Comparison of ENCODE assay signal across 8 cellular contexts in the genomic region with DNA sequence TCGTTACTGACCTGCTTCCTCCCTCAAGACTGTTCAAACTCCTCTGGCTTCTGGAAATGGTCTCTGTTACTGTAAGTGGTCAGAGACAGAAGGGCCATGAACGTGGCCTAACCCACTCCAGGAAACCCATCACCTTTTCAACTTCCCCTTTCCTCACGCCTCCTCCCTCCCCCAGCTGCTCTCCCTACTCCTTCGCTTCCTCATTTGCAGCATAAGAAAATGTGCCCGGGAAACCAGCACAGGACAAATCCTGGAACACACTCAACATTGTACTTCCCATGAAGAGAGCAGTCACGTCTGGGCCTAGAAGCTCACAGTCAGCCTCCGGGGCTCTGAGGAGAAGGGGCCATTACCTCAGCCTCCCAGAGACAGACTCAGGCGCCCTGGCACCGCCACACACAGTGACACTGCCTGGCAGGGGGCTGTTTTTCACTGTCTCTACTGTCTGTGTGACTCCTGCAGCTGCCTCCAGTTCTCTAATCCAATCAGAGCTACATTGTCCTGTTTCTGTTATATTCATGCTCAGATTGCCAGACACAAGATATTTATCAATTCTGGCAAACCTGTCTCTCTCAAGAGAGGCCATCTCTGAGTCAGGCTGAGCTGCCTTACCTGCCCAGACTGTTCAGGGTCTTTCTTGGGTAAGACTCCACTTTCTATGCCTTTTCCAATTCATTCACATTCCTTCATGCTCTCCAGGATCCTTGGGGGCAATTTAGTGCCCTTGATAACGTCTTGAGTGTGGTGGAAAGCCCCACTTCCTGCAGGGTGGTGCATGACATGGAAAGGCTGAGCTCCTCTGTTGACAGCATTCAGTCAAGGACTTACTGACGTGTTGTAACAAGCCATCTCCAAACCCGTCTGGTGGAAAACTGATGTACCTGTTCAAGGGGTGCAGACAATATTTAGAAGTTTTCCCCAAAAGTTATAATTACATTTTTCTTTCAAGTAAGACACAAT.
A peak's percentile ranks its signal among the peaks of the same experiment; 100 is the strongest.
DNase-seq lines count a peak whose midpoint lies in the region; ATAC-seq and TF ChIP-seq lines count a peak whose summit lies in the region.

No MANE protein-coding gene starts in this region.

- intact Hi-C loops in left ventricle myocardium inferior (cut with micrococcal nuclease) (no loop called here), gastrocnemius medialis (cut with DNase I; ENCODE audit: low total_unique reads) (no loop called here)

- H3F3A ChIP-seq in SK-N-SH (replicated peaks; ENCODE audit: insufficient read depth) = no peaks in the 10 kb centered on the region

- H3K9me3 ChIP-seq in SK-N-SH (no peaks in the 10 kb centered on the region), left ventricle myocardium inferior (replicated peaks) (no peaks in the 10 kb centered on the region), gastrocnemius medialis (no peaks in the 10 kb centered on the region)

- H3K9me2 ChIP-seq in SK-N-SH = no peaks in the 10 kb centered on the region

- peaks cover 3 to 28% of the 10 kb centered on the region in 2 experiments; a peak in 3 of 4 replicates for H3K4me1 ChIP-seq in SK-N-SH (ENCODE audit: control insufficient read depth in 1 of 2, insufficient read depth in 2 of 2, low read depth in 1 of 2, low read length in 1 of 2)
- H3K4me1 ChIP-seq in left ventricle myocardium inferior = peaks cover 11% of the 10 kb centered on the region
- H3K4me1 ChIP-seq in gastrocnemius medialis = peaks cover 0 to 5% of the 10 kb centered on the region in 2 donors

- H3K27me3 ChIP-seq in SK-N-SH (ENCODE audit: insufficient read depth) = no peaks in the 10 kb centered on the region
- no peaks in the 10 kb centered on the region for H3K27me3 ChIP-seq in left ventricle myocardium inferior (ENCODE audit: low read depth)
- H3K27me3 ChIP-seq in gastrocnemius medialis = no peaks in the 10 kb centered on the region

- TF ChIP-seq RAD21 in SK-N-SH (IDR thresholded peaks at IDR 0.05; ENCODE audit: low read length) = peak; percentile 41

- POLR2A ChIA-PET in SK-N-SH (lab: Yijun Ruan, JAX) = interaction anchor here (0.9 to 1.5 kb wide), 6 partner anchors 21 to 244 kb away, joined by 3 to 9 read pairs (median 6); no protein-coding TSS in a partner anchor

- H3K9ac ChIP-seq in SK-N-SH = no peak overlapping the region

- 44% methylated on average over 12 of the region's 12 CpGs for WGBS in SK-N-SH (ENCODE audit: low lambda C conversion rate)

- DNase-seq in SK-N-SH (peak; percentile 83), left ventricle myocardium inferior (peak; percentile 38), gastrocnemius medialis (peak; percentile 19 to 50), hepatic stellate cell (ENCODE audit: low spot score) (no peak)
- DNase-seq in stimulated activated CD4-positive, alpha-beta T cell treated with anti-CD3 and anti-CD28 coated beads, Interleukin-12 subunit alpha, Interleukin-12 subunit beta, amount 100 ng/mL, for 4 hours = no peak

- H3K27ac ChIP-seq in SK-N-SH (ENCODE audit: low read depth in 2 of 2, low read length in 1 of 2) = peak overlapping the region; percentile 32 to 100; a peak in 3 of 4 replicates
- peak overlapping the region; percentile 41 for H3K27ac ChIP-seq in left ventricle myocardium inferior (replicated peaks)
- H3K27ac ChIP-seq in gastrocnemius medialis = no peak overlapping the region

- no peaks in the 10 kb centered on the region for H4K20me1 ChIP-seq in SK-N-SH (ENCODE audit: insufficient read depth)

- peak; percentile 39 for ATAC-seq in GM21786 (IDR thresholded peaks at IDR 0.05; ENCODE audit: unreplicated experiment)
- peak; percentile 24 to 51 for ATAC-seq in gastrocnemius medialis
- ATAC-seq in GM18511 (IDR thresholded peaks at IDR 0.05; ENCODE audit: unreplicated experiment) = no peak
- no peak for ATAC-seq in HG03571 (IDR thresholded peaks at IDR 0.05; ENCODE audit: unreplicated experiment)

- in situ Hi-C loops in gastrocnemius medialis (cut with MboI; ENCODE audit: low sequenced_read_pairs in 4 of 4) = no loop called here

- peak in 1 of 2 experiments; percentile 97; a peak in 2 of 4 replicates for TF ChIP-seq EP300 in SK-N-SH (IDR thresholded peaks at IDR 0.05; ENCODE audit: borderline replicate concordance in 1 of 2, low read depth in 1 of 2, low read length in 1 of 2)

- H3K79me2 ChIP-seq in SK-N-SH (ENCODE audit: insufficient read depth) = no peaks in the 10 kb centered on the region

- H2AFZ ChIP-seq in SK-N-SH (ENCODE audit: low read depth) = no peak overlapping the region

- H3K36me3 ChIP-seq in SK-N-SH (replicated peaks in 1 of 2; ENCODE audit: control insufficient read depth in 1 of 2, insufficient read depth in 2 of 2, low read length in 1 of 2) (no peaks in the 10 kb centered on the region), left ventricle myocardium inferior (no peaks in the 10 kb centered on the region), gastrocnemius medialis (no peaks in the 10 kb centered on the region)

- CTCF ChIA-PET in SK-N-SH (lab: Yijun Ruan, JAX) = interaction anchor here (0.7 to 2.3 kb wide), 10 partner anchors 10 to 725 kb away, joined by 3 to 16 read pairs (median 3); no protein-coding TSS in a partner anchor

- no peak for TF ChIP-seq POLR2A in gastrocnemius medialis (IDR thresholded peaks at IDR 0.05)

- H3K4me3 ChIP-seq in SK-N-SH (ENCODE audit: low read depth in 2 of 2, low read length in 1 of 2) (no peak overlapping the region), left ventricle myocardium inferior (no peak overlapping the region), gastrocnemius medialis (no peak overlapping the region)

- TF ChIP-seq CTCF in SK-N-SH (IDR thresholded peaks at IDR 0.05) (no peak), left ventricle myocardium inferior (IDR thresholded peaks at IDR 0.05; ENCODE audit: borderline replicate concordance) (no peak), gastrocnemius medialis (IDR thresholded peaks at IDR 0.05 in 4 of 5, conservative IDR thresholded peaks at IDR 0.05 in 1 of 5) (no peak)

- H3K4me2 ChIP-seq in SK-N-SH = no peak overlapping the region

TF ChIP-seq in SK-N-SH, 30 proteins besides CTCF, POLR2A, EP300 and RAD21 (continues in another document):
- no peak for TF ChIP-seq ELF1 (IDR thresholded peaks at IDR 0.05)
- TF ChIP-seq TEAD4 (IDR thresholded peaks at IDR 0.05; ENCODE audit: borderline replicate concordance, insufficient read depth) = no peak
- no peak for TF ChIP-seq EZH2phosphoT487 (IDR thresholded peaks at IDR 0.05; ENCODE audit: borderline replicate concordance, low read depth)
- TF ChIP-seq USF1 (IDR thresholded peaks at IDR 0.05; ENCODE audit: borderline replicate concordance, low read depth) = no peak
- peak; percentile 21; the same call in 1 of the 2 replicates for TF ChIP-seq MXI1 (IDR thresholded peaks at IDR 0.05; ENCODE audit: low read depth, low read length)
- TF ChIP-seq MEF2A (IDR thresholded peaks at IDR 0.05; ENCODE audit: borderline replicate concordance, low read depth) = no peak
- peak; percentile 31; the same call in 1 of the 2 replicates for TF ChIP-seq TCF12 (IDR thresholded peaks at IDR 0.05)
- TF ChIP-seq, protein P1, sequence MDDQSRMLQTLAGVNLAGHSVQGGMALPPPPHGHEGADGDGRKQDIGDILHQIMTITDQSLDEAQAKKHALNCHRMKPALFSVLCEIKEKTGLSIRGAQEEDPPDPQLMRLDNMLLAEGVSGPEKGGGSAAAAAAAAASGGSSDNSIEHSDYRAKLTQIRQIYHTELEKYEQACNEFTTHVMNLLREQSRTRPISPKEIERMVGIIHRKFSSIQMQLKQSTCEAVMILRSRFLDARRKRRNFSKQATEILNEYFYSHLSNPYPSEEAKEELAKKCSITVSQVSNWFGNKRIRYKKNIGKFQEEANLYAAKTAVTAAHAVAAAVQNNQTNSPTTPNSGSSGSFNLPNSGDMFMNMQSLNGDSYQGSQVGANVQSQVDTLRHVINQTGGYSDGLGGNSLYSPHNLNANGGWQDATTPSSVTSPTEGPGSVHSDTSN (IDR thresholded peaks at IDR 0.05) = no peak
- no peak for TF ChIP-seq NRF1 (IDR thresholded peaks at IDR 0.05; ENCODE audit: low read depth, low read length)
- no peak for TF ChIP-seq REST (IDR thresholded peaks at IDR 0.05; ENCODE audit: low read depth, low read length)
- peak; percentile 94 for TF ChIP-seq FOXJ3 (CRISPR knock-in tag; IDR thresholded peaks at IDR 0.05)
- TF ChIP-seq JUND (IDR thresholded peaks at IDR 0.05) = no peak

Comparison
In these comparisons a context has a peak if more than half of its experiments do, and no peak if none do; other contexts are left out.
1. ATAC-seq: peak in GM21786 (single experiment) and gastrocnemius medialis (2 of 2); none in GM18511 (single experiment) and HG03571 (single experiment).
2. DNase-seq: peak in SK-N-SH (single experiment), left ventricle myocardium inferior (single experiment) and gastrocnemius medialis (2 of 2); none in hepatic stellate cell (single experiment) and stimulated activated CD4-positive, alpha-beta T cell treated with anti-CD3 and anti-CD28 coated beads, Interleukin-12 subunit alpha, Interleukin-12 subunit beta, amount 100 ng/mL, for 4 hours (single experiment).
3. H3K27ac ChIP-seq: peak in SK-N-SH (2 of 2) and left ventricle myocardium inferior (single experiment); none in gastrocnemius medialis (0 of 4).